21 cellular contexts compared by ENCODE assay signal in genomic region chr3:148958681-148959080, GRCh38.
"Had no signal": no experiment of that assay in that cellular context is flagged by ENCODE, and none has a peak within 500 bp of the region (broad histone marks: within the 10 kb centered on the region; RNA-seq: fewer than 3 reads in every experiment).

No MANE protein-coding gene starts in this region.

- H3K27me3 ChIP-seq: left lung, right atrium auricular region, spleen, testis, tibial nerve, upper lobe of right lung, vagina had no signal

- H3K9me3 ChIP-seq: left lung, prostate gland, right atrium auricular region, spleen, testis, tibial nerve, upper lobe of right lung, vagina had no signal

- H3K4me3 ChIP-seq: coronary artery, left lung, prostate gland, right atrium auricular region, skin epidermis, spleen, testis, tibial nerve, upper lobe of right lung, vagina had no signal

- ATAC-seq: effector memory CD8-positive, alpha-beta T cell; left lung; naive thymus-derived CD8-positive, alpha-beta T cell; stimulated activated memory B cell treated with anti-CD40 and anti-IgM and Interleukin-4, amounts not matched to agents 10 μg/mL and 1 μg/mL and 100 μg/mL, for 72 hours; stimulated activated naive CD8-positive, alpha-beta T cell treated with anti-CD3 and anti-CD28 coated beads, Interleukin-15, Interleukin-2, amounts not matched to agents 100 U/mL and 50 U/mL, for 24 hours; upper lobe of right lung had no signal

- H3K4me1 ChIP-seq: left lung, prostate gland had no signal

- H3K27ac ChIP-seq: left lung, prostate gland, right atrium auricular region, skin epidermis, spleen, testis, upper lobe of right lung, vagina had no signal

- H3K36me3 ChIP-seq: left lung, prostate gland, right atrium auricular region, spleen, tibial nerve, upper lobe of right lung, vagina had no signal

- DNase-seq: effector memory CD8-positive, alpha-beta T cell; head of caudate nucleus; kidney; left lung; mammary epithelial cell; naive thymus-derived CD8-positive, alpha-beta T cell; nephron progenitor cell; nucleus accumbens; spleen; stimulated activated CD4-positive, alpha-beta T cell treated with anti-CD3 and anti-CD28 coated beads, Interleukin-4, amount 100 ng/mL, for 4 hours; stimulated activated naive CD8-positive, alpha-beta T cell treated with anti-CD3 and anti-CD28 coated beads, Interleukin-15, Interleukin-2, amounts not matched to agents 100 U/mL and 50 U/mL, for 24 hours; substantia nigra; testis; upper lobe of right lung had no signal
